12 cellular contexts compared by ENCODE assay signal in genomic region chr16:17459903-17460521, GRCh38. TPM values are rescaled to one million over a fixed set of nuclear protein-coding genes. Genes with fewer than 3 reads are reported as not detected.
DNase-seq lines count a peak whose midpoint lies in the region; ATAC-seq and TF ChIP-seq lines count a peak whose summit lies in the region.
"Had no signal": no experiment of that assay in that cellular context is flagged by ENCODE, and none has a peak within 500 bp of the region (broad histone marks: within the 10 kb centered on the region; RNA-seq: fewer than 3 reads in every experiment).

No MANE protein-coding gene starts in this region.

- no peak overlapping the region for H3K4me3 ChIP-seq in CD8-positive, alpha-beta T cell (ENCODE audit: low read depth, low read length)
- H3K4me3 ChIP-seq: suprapubic skin had no signal

- peaks cover 18% of the 10 kb centered on the region for H3K4me1 Mint-ChIP-seq in mesothelial cell of epicardium
- peaks cover 35% of the 10 kb centered on the region for H3K4me1 Mint-ChIP-seq in activated T-helper 1 cell treated with anti-CD3 and anti-CD28 coated beads, Interleukin-12 subunit alpha, Interleukin-12 subunit beta, Interleukin-2, Interleukin-4 antibody, amounts not matched to agents 30 ng/mL and 10 ng/mL and 1 ng/mL, durations not matched to agents 14 hours and 24 hours and 36 hours (ENCODE audit: low read depth)
- peaks cover 33% of the 10 kb centered on the region for H3K4me1 Mint-ChIP-seq in CD8-positive, alpha-beta T cell (ENCODE audit: low read depth)

- intact Hi-C loops in activated T-helper 1 cell treated with anti-CD3 and anti-CD28 coated beads, Interleukin-12 subunit alpha, Interleukin-12 subunit beta, Interleukin-2, Interleukin-4 antibody, amounts not matched to agents 30 ng/mL and 10 ng/mL and 1 ng/mL, durations not matched to agents 14 hours and 24 hours and 36 hours (cut with micrococcal nuclease) = no loop called here
- intact Hi-C loops in CD8-positive, alpha-beta T cell (cut with DNase I, micrococcal nuclease) = loop anchor here in 1 of 2 experiments (10.0 kb wide), 2 partner anchors 595 to 1605 kb away; partner anchors contain the start of gene COQ7

- ATAC-seq in GM21717 (IDR thresholded peaks at IDR 0.05; ENCODE audit: unreplicated experiment) = peak; percentile 53
- ATAC-seq in CD8-positive, alpha-beta T cell = no peak

- H3K27me3 Mint-ChIP-seq in mesothelial cell of epicardium (ENCODE audit: low read depth) = no peaks in the 10 kb centered on the region
- H3K27me3 Mint-ChIP-seq in activated T-helper 1 cell treated with anti-CD3 and anti-CD28 coated beads, Interleukin-12 subunit alpha, Interleukin-12 subunit beta, Interleukin-2, Interleukin-4 antibody, amounts not matched to agents 30 ng/mL and 10 ng/mL and 1 ng/mL, durations not matched to agents 14 hours and 24 hours and 36 hours (ENCODE audit: insufficient read depth) = no peaks in the 10 kb centered on the region
- H3K27me3 Mint-ChIP-seq in CD8-positive, alpha-beta T cell (ENCODE audit: low read depth) = no peaks in the 10 kb centered on the region
- H3K27me3 Mint-ChIP-seq: activated CD4-positive, alpha-beta memory T cell treated with anti-CD3 and anti-CD28 coated beads, Interleukin-2, amount 10 ng/mL, durations not matched to agents 7 days and 5 days; activated naive CD4-positive, alpha-beta T cell treated with anti-CD3 and anti-CD28 coated beads, Interleukin-2, amount 10 ng/mL, durations not matched to agents 7 days and 5 days; dendritic cell treated with granulocyte-macrophage colony-stimulating factor and Interleukin-4, amounts not matched to agents 40 ng/mL and 50 ng/mL, for 4 days had no signal

- CTCF ChIA-PET in CD8-positive, alpha-beta T cell (lab: Charles Lee) = interaction anchor here (1.2 kb wide), 1 partner anchor 15 kb away, joined by 3 read pairs; no protein-coding TSS in a partner anchor

- H3K27me3 ChIP-seq in CD8-positive, alpha-beta T cell (ENCODE audit: insufficient read depth, low read length) = no peaks in the 10 kb centered on the region
- H3K27me3 ChIP-seq: suprapubic skin had no signal

- TF ChIP-seq CTCF in GM10266 (IDR thresholded peaks at IDR 0.05; ENCODE audit: control insufficient read depth, insufficient read depth, low read depth, missing control alignments) (no peak), mesothelial cell of epicardium (IDR thresholded peaks at IDR 0.05; ENCODE audit: unreplicated experiment) (no peak)
- TF ChIP-seq CTCF in CD8-positive, alpha-beta T cell (IDR thresholded peaks at IDR 0.05) = no peak

- no peaks in the 10 kb centered on the region for H3K9me3 ChIP-seq in CD8-positive, alpha-beta T cell (ENCODE audit: low read length)
- H3K9me3 ChIP-seq: suprapubic skin had no signal

- H3K36me3 Mint-ChIP-seq in mesothelial cell of epicardium = peaks cover 3% of the 10 kb centered on the region
- peaks cover 30% of the 10 kb centered on the region for H3K36me3 Mint-ChIP-seq in activated T-helper 1 cell treated with anti-CD3 and anti-CD28 coated beads, Interleukin-12 subunit alpha, Interleukin-12 subunit beta, Interleukin-2, Interleukin-4 antibody, amounts not matched to agents 30 ng/mL and 10 ng/mL and 1 ng/mL, durations not matched to agents 14 hours and 24 hours and 36 hours (ENCODE audit: low read depth)
- H3K36me3 Mint-ChIP-seq in CD8-positive, alpha-beta T cell = peaks cover 29% of the 10 kb centered on the region

- no peaks in the 10 kb centered on the region for H3K36me3 ChIP-seq in CD8-positive, alpha-beta T cell (ENCODE audit: insufficient read depth, low read length)
- H3K36me3 ChIP-seq: suprapubic skin had no signal

- H3K27ac Mint-ChIP-seq in mesothelial cell of epicardium = peak overlapping the region; percentile 83
- no peak overlapping the region for H3K27ac Mint-ChIP-seq in activated T-helper 1 cell treated with anti-CD3 and anti-CD28 coated beads, Interleukin-12 subunit alpha, Interleukin-12 subunit beta, Interleukin-2, Interleukin-4 antibody, amounts not matched to agents 30 ng/mL and 10 ng/mL and 1 ng/mL, durations not matched to agents 14 hours and 24 hours and 36 hours
- no peak overlapping the region for H3K27ac Mint-ChIP-seq in CD8-positive, alpha-beta T cell
- H3K27ac Mint-ChIP-seq: activated CD4-positive, alpha-beta memory T cell treated with anti-CD3 and anti-CD28 coated beads, Interleukin-2, amount 10 ng/mL, durations not matched to agents 7 days and 5 days; activated naive CD4-positive, alpha-beta T cell treated with anti-CD3 and anti-CD28 coated beads, Interleukin-2, amount 10 ng/mL, durations not matched to agents 7 days and 5 days; dendritic cell treated with granulocyte-macrophage colony-stimulating factor and Interleukin-4, amounts not matched to agents 40 ng/mL and 50 ng/mL, for 4 days had no signal

- DNase-seq in GM10266 (ENCODE audit: extremely low spot score) (peak; percentile 55), NCI-H1694 treated with DMSO at 0.1 percent for 48 hours (lab: John Stamatoyannopoulos, UW) (peak; percentile 25), mesothelial cell of epicardium (ENCODE audit: low spot score in 2 of 2, unreplicated experiment in 2 of 2) (peak in 1 of 2 experiments; percentile 50), medulla oblongata (ENCODE audit: extremely low spot score) (no peak), OCI-M1 (lab: John Stamatoyannopoulos, UW) (no peak)
- no peak for DNase-seq in activated T-helper 1 cell treated with anti-CD3 and anti-CD28 coated beads, Interleukin-12 subunit alpha, Interleukin-12 subunit beta, Interleukin-2, Interleukin-4 antibody, amounts not matched to agents 30 ng/mL and 10 ng/mL and 1 ng/mL, durations not matched to agents 14 hours and 24 hours and 36 hours (ENCODE audit: low spot score)
- DNase-seq in CD8-positive, alpha-beta T cell = no peak
- DNase-seq: activated CD4-positive, alpha-beta memory T cell treated with anti-CD3 and anti-CD28 coated beads, Interleukin-2, amount 10 ng/mL, durations not matched to agents 7 days and 5 days; activated naive CD4-positive, alpha-beta T cell treated with anti-CD3 and anti-CD28 coated beads, Interleukin-2, amount 10 ng/mL, durations not matched to agents 7 days and 5 days had no signal

- no peak overlapping the region for H3K4me3 Mint-ChIP-seq in mesothelial cell of epicardium
- H3K4me3 Mint-ChIP-seq in activated T-helper 1 cell treated with anti-CD3 and anti-CD28 coated beads, Interleukin-12 subunit alpha, Interleukin-12 subunit beta, Interleukin-2, Interleukin-4 antibody, amounts not matched to agents 30 ng/mL and 10 ng/mL and 1 ng/mL, durations not matched to agents 14 hours and 24 hours and 36 hours = no peak overlapping the region
- H3K4me3 Mint-ChIP-seq in CD8-positive, alpha-beta T cell = no peak overlapping the region
- H3K4me3 Mint-ChIP-seq: activated CD4-positive, alpha-beta memory T cell treated with anti-CD3 and anti-CD28 coated beads, Interleukin-2, amount 10 ng/mL, durations not matched to agents 7 days and 5 days; activated naive CD4-positive, alpha-beta T cell treated with anti-CD3 and anti-CD28 coated beads, Interleukin-2, amount 10 ng/mL, durations not matched to agents 7 days and 5 days; dendritic cell treated with granulocyte-macrophage colony-stimulating factor and Interleukin-4, amounts not matched to agents 40 ng/mL and 50 ng/mL, for 4 days had no signal

- POLR2A ChIA-PET in CD8-positive, alpha-beta T cell (lab: Charles Lee) = no interaction called here

- peaks cover 10% of the 10 kb centered on the region for H3K4me1 ChIP-seq in CD8-positive, alpha-beta T cell (ENCODE audit: insufficient read depth, low read length)

- peaks cover 5% of the 10 kb centered on the region for H3K9me3 Mint-ChIP-seq in mesothelial cell of epicardium
- no peaks in the 10 kb centered on the region for H3K9me3 Mint-ChIP-seq in activated T-helper 1 cell treated with anti-CD3 and anti-CD28 coated beads, Interleukin-12 subunit alpha, Interleukin-12 subunit beta, Interleukin-2, Interleukin-4 antibody, amounts not matched to agents 30 ng/mL and 10 ng/mL and 1 ng/mL, durations not matched to agents 14 hours and 24 hours and 36 hours
- H3K9me3 Mint-ChIP-seq in CD8-positive, alpha-beta T cell = no peaks in the 10 kb centered on the region
- H3K9me3 Mint-ChIP-seq: activated CD4-positive, alpha-beta memory T cell treated with anti-CD3 and anti-CD28 coated beads, Interleukin-2, amount 10 ng/mL, durations not matched to agents 7 days and 5 days; activated naive CD4-positive, alpha-beta T cell treated with anti-CD3 and anti-CD28 coated beads, Interleukin-2, amount 10 ng/mL, durations not matched to agents 7 days and 5 days; dendritic cell treated with granulocyte-macrophage colony-stimulating factor and Interleukin-4, amounts not matched to agents 40 ng/mL and 50 ng/mL, for 4 days had no signal

- H3K27ac ChIP-seq in CD8-positive, alpha-beta T cell (ENCODE audit: low read depth, low read length) = no peak overlapping the region
- H3K27ac ChIP-seq: suprapubic skin had no signal

RNA-seq across cellular contexts. Expression of gene XYLT1, which starts 10.7 kb away (rescaled TPM):
- 11.8 to 15.2 TPM (median 13.0 TPM) in 3 replicates for total RNA-seq in mesothelial cell of epicardium
- total RNA-seq in activated T-helper 1 cell treated with anti-CD3 and anti-CD28 coated beads, Interleukin-12 subunit alpha, Interleukin-12 subunit beta, Interleukin-2, Interleukin-4 antibody, amounts not matched to agents 30 ng/mL and 10 ng/mL and 1 ng/mL, durations not matched to agents 14 hours and 24 hours and 36 hours = 16.4 and 20.1 TPM in 2 replicates
- 10 to 100 TPM; 14.1 to 16.1 TPM for total RNA-seq in CD8-positive, alpha-beta T cell

Comparison
In these comparisons a context has a peak if more than half of its experiments do, and no peak if none do; other contexts are left out.
1. DNase-seq: peak in GM10266 (single experiment) and NCI-H1694 treated with DMSO at 0.1 percent for 48 hours (single experiment); none in activated T-helper 1 cell treated with anti-CD3 and anti-CD28 coated beads, Interleukin-12 subunit alpha, Interleukin-12 subunit beta, Interleukin-2, Interleukin-4 antibody, amounts not matched to agents 30 ng/mL and 10 ng/mL and 1 ng/mL, durations not matched to agents 14 hours and 24 hours and 36 hours (single experiment), CD8-positive, alpha-beta T cell (0 of 7), medulla oblongata (single experiment) and OCI-M1 (single experiment).